Comparison of ENCODE assay signal across 8 cellular contexts in genomic region chr10:62779487-62780248, GRCh38. TPM values are rescaled to one million over a fixed set of nuclear protein-coding genes. Genes with fewer than 3 reads are reported as not detected.
DNase-seq lines count a peak whose midpoint lies in the region; ATAC-seq, FAIRE-seq and TF ChIP-seq lines count a peak whose summit lies in the region.

No MANE protein-coding gene starts in this region.

- peak overlapping the region; percentile 60 for H3K4me3 Mint-ChIP-seq in activated naive CD8-positive, alpha-beta T cell
- H3K4me3 Mint-ChIP-seq in mesothelial cell of epicardium: no peak overlapping the region

- H3K27ac ChIP-seq in substantia nigra (ENCODE audit: low read depth, low read length, poor library complexity, severe bottlenecking): no peak overlapping the region

- H3K36me3 Mint-ChIP-seq in activated naive CD8-positive, alpha-beta T cell: no peaks in the 10 kb centered on the region
- H3K36me3 Mint-ChIP-seq in mesothelial cell of epicardium: no peaks in the 10 kb centered on the region

- peak; percentile 93 for FAIRE-seq in GM12892 (lab: Jason Lieb, UNC)

- peak; percentile 95 for ATAC-seq in HG02642 (IDR thresholded peaks at IDR 0.05; ENCODE audit: poor library complexity, unreplicated experiment)

- DNase-seq in GM12892 (ENCODE audit: insufficient read length) (peak; percentile 24), RPMI8226 (peak; percentile 53), midbrain (lab: John Stamatoyannopoulos, UW) (no peak), mesothelial cell of epicardium (ENCODE audit: low spot score in 2 of 2, unreplicated experiment in 2 of 2) (no peak), substantia nigra (lab: John Stamatoyannopoulos, UW) (no peak)
- DNase-seq in stimulated activated CD4-positive, alpha-beta T cell treated with anti-CD3 and anti-CD28 coated beads, Interleukin-4, amount 100 ng/mL, for 48 hours (ENCODE audit: low read depth in 2 of 2): peak; percentile 67 to 84

- H3K9me3 Mint-ChIP-seq in activated naive CD8-positive, alpha-beta T cell (ENCODE audit: low read depth): no peaks in the 10 kb centered on the region
- peaks cover 14% of the 10 kb centered on the region for H3K9me3 Mint-ChIP-seq in mesothelial cell of epicardium

- peak overlapping the region; percentile 90 for H3K27ac Mint-ChIP-seq in activated naive CD8-positive, alpha-beta T cell
- H3K27ac Mint-ChIP-seq in mesothelial cell of epicardium: no peak overlapping the region

- TF ChIP-seq CTCF in mesothelial cell of epicardium (IDR thresholded peaks at IDR 0.05; ENCODE audit: unreplicated experiment): no peak

- no peak for TF ChIP-seq POLR2A in GM12892 (IDR thresholded peaks at IDR 0.05; ENCODE audit: low read depth, low read length)

- H3K4me1 Mint-ChIP-seq in activated naive CD8-positive, alpha-beta T cell (ENCODE audit: low read depth): peaks cover 43% of the 10 kb centered on the region
- H3K4me1 Mint-ChIP-seq in mesothelial cell of epicardium: no peaks in the 10 kb centered on the region

- H3K27me3 Mint-ChIP-seq in activated naive CD8-positive, alpha-beta T cell: no peaks in the 10 kb centered on the region
- H3K27me3 Mint-ChIP-seq in mesothelial cell of epicardium (ENCODE audit: low read depth): peaks cover 18% of the 10 kb centered on the region

RNA-seq across cellular contexts. Expression of gene ADO, which starts 24.9 kb away (rescaled TPM):
- polyA plus RNA-seq in GM12892 (2012; ENCODE audit: missing spikeins): 20.1 TPM
- total RNA-seq in mesothelial cell of epicardium: 20.1 to 21.0 TPM (median 20.3 TPM) in 3 replicates

RNA-seq across cellular contexts. Expression of gene EGR2, which starts 36.5 kb away (rescaled TPM):
- 68.4 TPM for polyA plus RNA-seq in GM12892 (2012; ENCODE audit: missing spikeins)
- total RNA-seq in mesothelial cell of epicardium: 16.9 to 21.9 TPM (median 20.0 TPM) in 3 replicates

Comparison
In these comparisons a context has a peak if more than half of its experiments do, and no peak if none do; other contexts are left out.
1. DNase-seq: peak in GM12892 (single experiment), RPMI8226 (single experiment) and stimulated activated CD4-positive, alpha-beta T cell treated with anti-CD3 and anti-CD28 coated beads, Interleukin-4, amount 100 ng/mL, for 48 hours (2 of 2); none in midbrain (single experiment), mesothelial cell of epicardium (0 of 2) and substantia nigra (0 of 49).